In the genomic region with DNA sequence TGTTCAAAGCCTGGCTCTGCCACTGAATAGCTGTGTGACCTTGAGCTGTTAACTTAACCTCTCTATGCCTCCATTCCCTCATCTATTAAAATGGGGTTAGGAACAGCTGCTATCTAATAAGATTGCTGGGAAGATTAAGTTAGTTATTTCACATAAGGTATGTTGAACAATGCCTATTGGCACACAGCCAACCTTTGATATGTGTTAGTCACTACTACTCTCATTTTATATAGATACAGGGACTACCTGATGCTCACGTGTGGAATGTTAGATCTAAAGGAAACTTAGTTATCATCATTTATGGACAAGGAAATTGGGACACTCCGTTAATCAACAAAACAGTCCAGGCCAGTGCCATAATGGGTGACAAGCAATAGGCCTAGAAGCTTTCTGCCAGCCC, we compare ENCODE assay signal across 18 cellular contexts.
DNase-seq lines count a peak whose midpoint lies in the region; ATAC-seq and TF ChIP-seq lines count a peak whose summit lies in the region.
"Had no signal": no experiment of that assay in that cellular context is flagged by ENCODE, and none has a peak within 500 bp of the region (broad histone marks: within the 10 kb centered on the region; RNA-seq: fewer than 3 reads in every experiment).

No MANE protein-coding gene starts in this region.

- no peaks in the 10 kb centered on the region for H3K4me1 ChIP-seq in A673 (ENCODE audit: insufficient read depth, low read length, poor library complexity, severe bottlenecking)
- H3K4me1 ChIP-seq: BLaER1, Caco-2 had no signal

- intact Hi-C loops in A673 (cut with micrococcal nuclease; ENCODE audit: unreplicated experiment): no loop called here

- ATAC-seq in HG02588 (IDR thresholded peaks at IDR 0.05; ENCODE audit: unreplicated experiment): no peak
- ATAC-seq in HG02678 (IDR thresholded peaks at IDR 0.05; ENCODE audit: unreplicated experiment): no peak
- ATAC-seq in HG03135 (IDR thresholded peaks at IDR 0.05; ENCODE audit: unreplicated experiment): no peak
- ATAC-seq: GM12878, GM23338 had no signal

- H3K9me3 ChIP-seq in A673 (ENCODE audit: low read depth, low read length, poor library complexity, severe bottlenecking): no peaks in the 10 kb centered on the region
- H3K9me3 ChIP-seq: BLaER1, Caco-2 had no signal

- TF ChIP-seq CTCF in A673 (conservative IDR thresholded peaks at IDR 0.05; ENCODE audit: low read depth, low read length): no peak
- no peak for TF ChIP-seq CTCF in epithelial cell of esophagus (IDR thresholded peaks at IDR 0.05; ENCODE audit: insufficient read depth, low read depth, low read length, missing control alignments)

- BruUV-seq in A673 (replicated peaks; lab: Mats Ljungman, UMichigan): no TSS peak

- H3K27ac ChIP-seq in A673 (ENCODE audit: low read depth, low read length, poor library complexity, severe bottlenecking): no peak overlapping the region
- H3K27ac ChIP-seq: 22Rv1, BLaER1, HL-60 had no signal

- CTCF ChIA-PET in A673 (lab: Charles Lee): no interaction called here

- peak; percentile 7 for DNase-seq in DMS 273 (lab: John Stamatoyannopoulos, UW; ENCODE audit: unreplicated experiment)
- DNase-seq in DMS 273 treated with DMSO at 0.1 percent for 48 hours (lab: John Stamatoyannopoulos, UW): no peak
- DNase-seq in A673 (ENCODE audit: low spot score): peak; percentile 2
- DNase-seq in NCI-H82 (lab: John Stamatoyannopoulos, UW): peak; percentile 72
- peak; percentile 23 for DNase-seq in epithelial cell of esophagus (ENCODE audit: low read depth)
- DNase-seq: AML-193; Caco-2; CD8-positive, alpha-beta memory T cell; H7; KBM-7 had no signal

- no peaks in the 10 kb centered on the region for H3K36me3 ChIP-seq in A673 (ENCODE audit: insufficient read depth, low read length, poor library complexity, severe bottlenecking)
- H3K36me3 ChIP-seq: BLaER1 had no signal

- H3K27me3 ChIP-seq in A673 (replicated peaks; ENCODE audit: insufficient read depth, low read depth, low read length, poor library complexity): peaks cover 63% of the 10 kb centered on the region
- H3K27me3 ChIP-seq: BLaER1 had no signal

- POLR2A ChIA-PET in A673 (lab: Charles Lee; ENCODE audit: low non-redundant PET): no interaction called here

- no peak overlapping the region for H3K4me3 ChIP-seq in A673 (ENCODE audit: low read depth, low read length, poor library complexity, severe bottlenecking)
- no peak overlapping the region for H3K4me3 ChIP-seq in epithelial cell of esophagus (ENCODE audit: low read length)
- H3K4me3 ChIP-seq: BLaER1, GM12878, GM23338 had no signal
